In genomic region chr1:14924455-14925325, GRCh38 we compare ENCODE assay signal across 8 cellular contexts.
DNase-seq lines count a peak whose midpoint lies in the region; ATAC-seq, FAIRE-seq and TF ChIP-seq lines count a peak whose summit lies in the region.

No MANE protein-coding gene starts in this region.

- H3K9me3 ChIP-seq in PC-9 (ENCODE audit: insufficient read depth, low read depth) (no peaks in the 10 kb centered on the region), kidney (ENCODE audit: control insufficient read depth in 1 of 2, low read length in 2 of 2) (no peaks in the 10 kb centered on the region), smooth muscle cell (replicated peaks; ENCODE audit: low read depth) (no peaks in the 10 kb centered on the region)

- H3F3A ChIP-seq in PC-9 (ENCODE audit: insufficient read depth, low read depth) (no peaks in the 10 kb centered on the region), smooth muscle cell (ENCODE audit: low read depth) (peaks cover 21% of the 10 kb centered on the region)

- no peak for TF ChIP-seq CTCF in PC-9 (conservative IDR thresholded peaks at IDR 0.05)
- TF ChIP-seq CTCF in kidney (IDR thresholded peaks at IDR 0.05; ENCODE audit: borderline replicate concordance, extremely low read depth, insufficient read depth), result peak; percentile 49
- no peak for TF ChIP-seq CTCF in smooth muscle cell (IDR thresholded peaks at IDR 0.05; ENCODE audit: borderline replicate concordance, insufficient read depth, poor library complexity, severe bottlenecking)

- peaks cover 46% of the 10 kb centered on the region for H3K27me3 Mint-ChIP-seq in activated CD4-positive, alpha-beta T cell treated with anti-CD3 and anti-CD28 coated beads, Interleukin-2, amount 10 ng/mL, durations not matched to agents 24 days and 14 days
- peaks cover 65% of the 10 kb centered on the region for H3K27me3 Mint-ChIP-seq in central memory CD8-positive, alpha-beta T cell

- H3K4me1 ChIP-seq in PC-9 (replicated peaks; ENCODE audit: insufficient read depth) (peaks cover 7% of the 10 kb centered on the region; the same call in 1 of the 2 replicates), kidney (ENCODE audit: control insufficient read depth in 1 of 2, insufficient read depth in 1 of 2, low read depth in 1 of 2, low read length in 2 of 2) (peaks cover 11 to 32% of the 10 kb centered on the region in 2 donors), smooth muscle cell (ENCODE audit: low read depth) (peaks cover 29% of the 10 kb centered on the region)

- CTCF ChIA-PET in PC-9 (lab: Charles Lee), result interaction anchor here (0.6 kb wide), 1 partner anchor 18 kb away, joined by 4 read pairs; no protein-coding TSS in a partner anchor

- H3K4me2 ChIP-seq in PC-9, result peak overlapping the region; percentile 76
- peak overlapping the region; percentile 97 for H3K4me2 ChIP-seq in smooth muscle cell

- H3K9me3 Mint-ChIP-seq in activated CD4-positive, alpha-beta T cell treated with anti-CD3 and anti-CD28 coated beads, Interleukin-2, amount 10 ng/mL, durations not matched to agents 24 days and 14 days, result no peaks in the 10 kb centered on the region
- no peaks in the 10 kb centered on the region for H3K9me3 Mint-ChIP-seq in central memory CD8-positive, alpha-beta T cell

- intact Hi-C loops in activated CD4-positive, alpha-beta T cell treated with anti-CD3 and anti-CD28 coated beads, Interleukin-2, amount 10 ng/mL, durations not matched to agents 24 days and 14 days (cut with micrococcal nuclease), result loop anchor here (5.0 kb wide), 1 partner anchor 103 kb away; no protein-coding TSS in a partner anchor
- intact Hi-C loops in PC-9 (cut with micrococcal nuclease; ENCODE audit: unreplicated experiment) (loop anchor here (1.0 to 10.0 kb wide), 2 partner anchors 103 to 180 kb away; no protein-coding TSS in a partner anchor), kidney (cut with DNase I) (loop anchor here (10.0 kb wide), 1 partner anchor 100 kb away; no protein-coding TSS in a partner anchor)

- no peak overlapping the region for H3K27ac ChIP-seq in PC-9
- H3K27ac ChIP-seq in kidney (ENCODE audit: low read depth in 2 of 2, low read length in 2 of 2), result peak overlapping the region; percentile 53 to 66
- H3K27ac ChIP-seq in smooth muscle cell (ENCODE audit: low read depth), result peak overlapping the region; percentile 59

- H3K36me3 ChIP-seq in PC-9 (ENCODE audit: low read depth) (no peaks in the 10 kb centered on the region), kidney (ENCODE audit: control insufficient read depth in 1 of 2, insufficient read depth in 2 of 2, low read length in 2 of 2) (no peaks in the 10 kb centered on the region), smooth muscle cell (ENCODE audit: low read depth) (no peaks in the 10 kb centered on the region)

- ATAC-seq in central memory CD8-positive, alpha-beta T cell (replicated peaks; ENCODE audit: extremely low read depth, poor library complexity, severe bottlenecking), result no peak
- ATAC-seq in HG03159 (IDR thresholded peaks at IDR 0.05; ENCODE audit: unreplicated experiment) (no peak), HG02763 (IDR thresholded peaks at IDR 0.05; ENCODE audit: unreplicated experiment) (no peak)

- H3K79me2 ChIP-seq in PC-9 (ENCODE audit: low read depth), result no peaks in the 10 kb centered on the region
- no peaks in the 10 kb centered on the region for H3K79me2 ChIP-seq in smooth muscle cell (ENCODE audit: low read depth)

- H3K36me3 Mint-ChIP-seq in activated CD4-positive, alpha-beta T cell treated with anti-CD3 and anti-CD28 coated beads, Interleukin-2, amount 10 ng/mL, durations not matched to agents 24 days and 14 days (ENCODE audit: low read depth), result no peaks in the 10 kb centered on the region
- H3K36me3 Mint-ChIP-seq in central memory CD8-positive, alpha-beta T cell (ENCODE audit: insufficient read depth), result no peaks in the 10 kb centered on the region

- H2AFZ ChIP-seq in PC-9 (peak overlapping the region; percentile 60; the same call in 1 of the 2 replicates), smooth muscle cell (ENCODE audit: low read depth) (peak overlapping the region; percentile 6)

- peaks cover 9% of the 10 kb centered on the region for H3K4me1 Mint-ChIP-seq in activated CD4-positive, alpha-beta T cell treated with anti-CD3 and anti-CD28 coated beads, Interleukin-2, amount 10 ng/mL, durations not matched to agents 24 days and 14 days
- peaks cover 5% of the 10 kb centered on the region for H3K4me1 Mint-ChIP-seq in central memory CD8-positive, alpha-beta T cell

- H3K9ac ChIP-seq in kidney (ENCODE audit: low read length in 2 of 2), result peak overlapping the region; percentile 55 to 74
- H3K9ac ChIP-seq in smooth muscle cell (ENCODE audit: low read depth), result peak overlapping the region; percentile 58

- peak; percentile 68 for DNase-seq in activated CD4-positive, alpha-beta T cell treated with anti-CD3 and anti-CD28 coated beads, Interleukin-2, amount 10 ng/mL, durations not matched to agents 24 days and 14 days
- no peak for DNase-seq in activated CD4-positive, alpha-beta T cell treated with anti-CD3 and anti-CD28 coated beads, Interleukin-2, amount 50 U/mL, for 1 hour
- DNase-seq in PC-9 (peak in 1 of 2 experiments; percentile 43), kidney (peak; percentile 83), smooth muscle cell (lab: John Stamatoyannopoulos, UW; ENCODE audit: unreplicated experiment) (no peak)
- DNase-seq in central memory CD8-positive, alpha-beta T cell (ENCODE audit: low spot score in 2 of 2), result no peak

- H3K4me3 ChIP-seq in PC-9, result peak overlapping the region; percentile 57
- H3K4me3 ChIP-seq in kidney (ENCODE audit: low read length in 2 of 2), result peak overlapping the region; percentile 72 to 73
- H3K4me3 ChIP-seq in smooth muscle cell, result peak overlapping the region; percentile 78

- peaks cover 11% of the 10 kb centered on the region for H3K27me3 ChIP-seq in PC-9 (ENCODE audit: insufficient read depth, low read depth)
- no peaks in the 10 kb centered on the region for H3K27me3 ChIP-seq in smooth muscle cell (ENCODE audit: low read depth)

- H3K27ac Mint-ChIP-seq in activated CD4-positive, alpha-beta T cell treated with anti-CD3 and anti-CD28 coated beads, Interleukin-2, amount 10 ng/mL, durations not matched to agents 24 days and 14 days, result no peak overlapping the region
- no peak overlapping the region for H3K27ac Mint-ChIP-seq in central memory CD8-positive, alpha-beta T cell (ENCODE audit: low read depth)

- H3K9me2 ChIP-seq in PC-9 (ENCODE audit: insufficient read depth), result no peaks in the 10 kb centered on the region

- 2% methylated on average over 55 of the region's 93 CpGs for WGBS in smooth muscle cell (ENCODE audit: low lambda C conversion rate)

- H3K4me3 Mint-ChIP-seq in activated CD4-positive, alpha-beta T cell treated with anti-CD3 and anti-CD28 coated beads, Interleukin-2, amount 10 ng/mL, durations not matched to agents 24 days and 14 days, result peak overlapping the region; percentile 70
- H3K4me3 Mint-ChIP-seq in central memory CD8-positive, alpha-beta T cell, result peak overlapping the region; percentile 5

- BruUV-seq in PC-9 (replicated peaks; lab: Mats Ljungman, UMichigan), result no TSS peak

- H4K20me1 ChIP-seq in PC-9 (ENCODE audit: insufficient read depth) (no peaks in the 10 kb centered on the region), smooth muscle cell (ENCODE audit: low read depth) (peaks cover 5% of the 10 kb centered on the region)

- no peak for FAIRE-seq in kidney (lab: Jason Lieb, UNC)

- POLR2A ChIA-PET in PC-9 (lab: Charles Lee; ENCODE audit: unreplicated experiment), result no interaction called here

Comparison
In these comparisons a context has a peak if more than half of its experiments do, and no peak if none do; other contexts are left out.
1. DNase-seq: peak in activated CD4-positive, alpha-beta T cell treated with anti-CD3 and anti-CD28 coated beads, Interleukin-2, amount 10 ng/mL, durations not matched to agents 24 days and 14 days (single experiment) and kidney (single experiment); none in activated CD4-positive, alpha-beta T cell treated with anti-CD3 and anti-CD28 coated beads, Interleukin-2, amount 50 U/mL, for 1 hour (single experiment), central memory CD8-positive, alpha-beta T cell (0 of 2) and smooth muscle cell (single experiment).
2. Peak in every context shown above with its lines, with median percentiles within 50 percentile points of each other: H3K4me3 ChIP-seq.